In genomic region chr5:956941-957729, GRCh38 we compare ENCODE assay signal across 8 cellular contexts. TPM values are rescaled to one million over a fixed set of nuclear protein-coding genes. Genes with fewer than 3 reads are reported as not detected.
DNase-seq lines count a peak whose midpoint lies in the region; ATAC-seq and TF ChIP-seq lines count a peak whose summit lies in the region.

No MANE protein-coding gene starts in this region.

- H3K79me2 ChIP-seq in smooth muscle cell (ENCODE audit: low read depth): no peaks in the 10 kb centered on the region

- no peak overlapping the region for H3K4me3 ChIP-seq in CD8-positive, alpha-beta T cell (ENCODE audit: low read depth, low read length)
- no peak overlapping the region for H3K4me3 ChIP-seq in smooth muscle cell

- no peaks in the 10 kb centered on the region for H3K9me3 ChIP-seq in CD8-positive, alpha-beta T cell (ENCODE audit: low read length)
- no peaks in the 10 kb centered on the region for H3K9me3 ChIP-seq in smooth muscle cell (replicated peaks; ENCODE audit: low read depth)

- H3K36me3 ChIP-seq in CD8-positive, alpha-beta T cell (ENCODE audit: insufficient read depth, low read length): no peaks in the 10 kb centered on the region
- H3K36me3 ChIP-seq in smooth muscle cell (ENCODE audit: low read depth): no peaks in the 10 kb centered on the region

- peaks cover 34% of the 10 kb centered on the region for H3K27me3 Mint-ChIP-seq in CD8-positive, alpha-beta T cell (ENCODE audit: low read depth)
- peaks cover 52% of the 10 kb centered on the region for H3K27me3 Mint-ChIP-seq in activated T-cell treated with anti-CD3 and anti-CD28 coated beads, Interleukin-2, amount 50 U/mL, for 24 hours

- DNase-seq in CD8-positive, alpha-beta T cell: peak in 4 of 7 experiments; percentile 16 to 56 (median 36)
- peak; percentile 58 for DNase-seq in activated T-cell treated with anti-CD3 and anti-CD28 coated beads, Interleukin-2, amount 50 U/mL, for 24 hours
- DNase-seq in Right ventricle myocardium superior (no peak), smooth muscle cell (lab: John Stamatoyannopoulos, UW; ENCODE audit: unreplicated experiment) (no peak), caudate nucleus (lab: John Stamatoyannopoulos, UW) (no peak), DMS153 (lab: John Stamatoyannopoulos, UW) (no peak)

- CTCF ChIA-PET in CD8-positive, alpha-beta T cell (lab: Charles Lee): interaction anchor here (1.1 to 1.3 kb wide), 2 partner anchors 24 to 184 kb away, joined by 3 read pairs; no protein-coding TSS in a partner anchor

- intact Hi-C loops in CD8-positive, alpha-beta T cell (cut with DNase I, micrococcal nuclease): no loop called here
- intact Hi-C loops in Right ventricle myocardium superior (cut with DNase I): no loop called here

- H3F3A ChIP-seq in smooth muscle cell (ENCODE audit: low read depth): no peaks in the 10 kb centered on the region

- H3K9me3 Mint-ChIP-seq in CD8-positive, alpha-beta T cell: no peaks in the 10 kb centered on the region
- no peaks in the 10 kb centered on the region for H3K9me3 Mint-ChIP-seq in activated T-cell treated with anti-CD3 and anti-CD28 coated beads, Interleukin-2, amount 50 U/mL, for 24 hours

- H2AFZ ChIP-seq in smooth muscle cell (ENCODE audit: low read depth): no peak overlapping the region

- peaks cover 22% of the 10 kb centered on the region for H3K4me1 ChIP-seq in CD8-positive, alpha-beta T cell (ENCODE audit: insufficient read depth, low read length)
- H3K4me1 ChIP-seq in smooth muscle cell (ENCODE audit: low read depth): no peaks in the 10 kb centered on the region

- peak overlapping the region; percentile 72 for H3K4me2 ChIP-seq in smooth muscle cell

- POLR2A ChIA-PET in CD8-positive, alpha-beta T cell (lab: Charles Lee): no interaction called here

- H3K27me3 ChIP-seq in CD8-positive, alpha-beta T cell (ENCODE audit: insufficient read depth, low read length): no peaks in the 10 kb centered on the region
- no peaks in the 10 kb centered on the region for H3K27me3 ChIP-seq in smooth muscle cell (ENCODE audit: low read depth)

- H4K20me1 ChIP-seq in smooth muscle cell (ENCODE audit: low read depth): no peaks in the 10 kb centered on the region

- H3K4me3 Mint-ChIP-seq in CD8-positive, alpha-beta T cell: no peak overlapping the region
- peak overlapping the region; percentile 33 for H3K4me3 Mint-ChIP-seq in activated T-cell treated with anti-CD3 and anti-CD28 coated beads, Interleukin-2, amount 50 U/mL, for 24 hours

- H3K27ac Mint-ChIP-seq in CD8-positive, alpha-beta T cell: no peak overlapping the region
- H3K27ac Mint-ChIP-seq in activated T-cell treated with anti-CD3 and anti-CD28 coated beads, Interleukin-2, amount 50 U/mL, for 24 hours: peak overlapping the region; percentile 55

- peak overlapping the region; percentile 66 for H3K9ac ChIP-seq in smooth muscle cell (ENCODE audit: low read depth)

- peak; percentile 68 for ATAC-seq in CD8-positive, alpha-beta T cell
- peak; percentile 81 for ATAC-seq in GM19452 (IDR thresholded peaks at IDR 0.05; ENCODE audit: unreplicated experiment)
- ATAC-seq in HG03558 (IDR thresholded peaks at IDR 0.05; ENCODE audit: extremely low read depth, unreplicated experiment): peak; percentile 59
- peak; percentile 54 for ATAC-seq in Right ventricle myocardium superior (ENCODE audit: poor library complexity)

- H3K36me3 Mint-ChIP-seq in CD8-positive, alpha-beta T cell: no peaks in the 10 kb centered on the region
- H3K36me3 Mint-ChIP-seq in activated T-cell treated with anti-CD3 and anti-CD28 coated beads, Interleukin-2, amount 50 U/mL, for 24 hours (ENCODE audit: low read depth): no peaks in the 10 kb centered on the region

- 26% methylated on average over 25 of the region's 25 CpGs for WGBS in smooth muscle cell (ENCODE audit: low lambda C conversion rate)

- peaks cover 22% of the 10 kb centered on the region for H3K4me1 Mint-ChIP-seq in CD8-positive, alpha-beta T cell (ENCODE audit: low read depth)
- peaks cover 34% of the 10 kb centered on the region for H3K4me1 Mint-ChIP-seq in activated T-cell treated with anti-CD3 and anti-CD28 coated beads, Interleukin-2, amount 50 U/mL, for 24 hours (ENCODE audit: low read depth)

- no peak overlapping the region for H3K27ac ChIP-seq in CD8-positive, alpha-beta T cell (ENCODE audit: low read depth, low read length)
- H3K27ac ChIP-seq in smooth muscle cell (ENCODE audit: low read depth) (peak overlapping the region; percentile 92), caudate nucleus (ENCODE audit: low read depth, low read length) (no peak overlapping the region)

- no peak for TF ChIP-seq CTCF in CD8-positive, alpha-beta T cell (IDR thresholded peaks at IDR 0.05)
- peak; percentile 62 for TF ChIP-seq CTCF in smooth muscle cell (IDR thresholded peaks at IDR 0.05; ENCODE audit: borderline replicate concordance, insufficient read depth, poor library complexity, severe bottlenecking)

RNA-seq across cellular contexts. Expression of gene NKD2, which starts 51.5 kb away (rescaled TPM):
- total RNA-seq in CD8-positive, alpha-beta T cell: under 1 TPM in 1 of 2 experiments, not detected in 1; 0.33 TPM
- total RNA-seq in Right ventricle myocardium superior: 2.8 TPM
- 31.2 and 32.5 TPM in 2 replicates for total RNA-seq in smooth muscle cell
- 105 and 122 TPM in 2 replicates for polyA plus RNA-seq in smooth muscle cell

Comparison
In these comparisons a context has a peak if more than half of its experiments do, and no peak if none do; other contexts are left out.
1. DNase-seq: peak in CD8-positive, alpha-beta T cell (4 of 7) and activated T-cell treated with anti-CD3 and anti-CD28 coated beads, Interleukin-2, amount 50 U/mL, for 24 hours (single experiment); none in Right ventricle myocardium superior (single experiment), smooth muscle cell (single experiment), caudate nucleus (0 of 61) and DMS153 (single experiment).
2. Peak in every context shown above with its lines, with median percentiles within 50 percentile points of each other: ATAC-seq.